ENCODE assay signal across 25 cellular contexts in genomic region chr1:227213426-227213825, GRCh38.
"Had no signal": no experiment of that assay in that cellular context is flagged by ENCODE, and none has a peak within 500 bp of the region (broad histone marks: within the 10 kb centered on the region; RNA-seq: fewer than 3 reads in every experiment).

No MANE protein-coding gene starts in this region.

- FAIRE-seq: urothelium cell line had no signal

- H3K27me3 ChIP-seq: left lung, pancreas, spleen, suprapubic skin, tibial artery, upper lobe of right lung had no signal

- H3K27ac ChIP-seq: left lung, lower lobe of right lung, pancreas, prostate gland, skin epidermis, spleen, suprapubic skin, thoracic aorta, tibial artery, upper lobe of right lung had no signal

- H3K4me1 ChIP-seq: left lung, lower lobe of right lung, prostate gland, spleen, suprapubic skin, tibial artery, upper lobe of right lung had no signal

- H3K4me3 ChIP-seq: left lung, lower lobe of right lung, pancreas, prostate gland, skin epidermis, spleen, suprapubic skin, thoracic aorta, tibial artery, upper lobe of right lung had no signal

- DNase-seq: hypothalamus; immature natural killer cell; kidney; left colon; left lung; lower lobe of right lung; mammary epithelial cell; mesenchymal stem cell; naive thymus-derived CD8-positive, alpha-beta T cell; nucleus accumbens; pancreas; posterior cingulate gyrus; retina; right cardiac atrium; spleen; stimulated activated CD4-positive, alpha-beta T cell treated with anti-CD3 and anti-CD28 coated beads, Interleukin-4, amount 100 ng/mL, for 24 hours; stimulated activated naive CD4-positive, alpha-beta T cell; tibial artery; trophoblast cell; upper lobe of right lung had no signal

- H3K36me3 ChIP-seq: left lung, lower lobe of right lung, pancreas, prostate gland, spleen, suprapubic skin, thoracic aorta, upper lobe of right lung had no signal

- H3K9me3 ChIP-seq: left lung, lower lobe of right lung, prostate gland, spleen, suprapubic skin, thoracic aorta, tibial artery, upper lobe of right lung had no signal
